In genomic region chr1:91582431-91582921, GRCh38 we compare ENCODE assay signal across 1 cellular context.
TF ChIP-seq lines count a peak whose summit lies in the region.

No MANE protein-coding gene starts in this region.

TF ChIP-seq in A549, 52 proteins besides CTCF, POLR2A, EP300 and RAD21 (continued from another document):
- TF ChIP-seq USF2 (IDR thresholded peaks at IDR 0.05) = peak; percentile 6; the same call in 1 of the 2 replicates
- TF ChIP-seq FOSL2 (IDR thresholded peaks at IDR 0.05) = no peak
- TF ChIP-seq FOSL2 (CRISPR knock-in tag; IDR thresholded peaks at IDR 0.05) = peak; percentile 29; the same call in 1 of the 2 replicates
